In genomic region chr1:12019858-12020509, GRCh38 we compare ENCODE assay signal across 8 cellular contexts. TPM values are rescaled to one million over a fixed set of nuclear protein-coding genes. Genes with fewer than 3 reads are reported as not detected.
DNase-seq lines count a peak whose midpoint lies in the region; ATAC-seq and TF ChIP-seq lines count a peak whose summit lies in the region.

No MANE protein-coding gene starts in this region.

- peak overlapping the region; percentile 17 for H3K27ac ChIP-seq in CD4-positive, alpha-beta T cell (ENCODE audit: low read depth, low read length)
- peak overlapping the region; percentile 22; the same call in 1 of the 2 replicates for H3K27ac ChIP-seq in KMS-11
- peak overlapping the region in 4 of 5 donors; percentile 50 to 85 (median 61) for H3K27ac ChIP-seq in adrenal gland

- no peaks in the 10 kb centered on the region for H3K27me3 Mint-ChIP-seq in CD4-positive, alpha-beta T cell
- H3K27me3 Mint-ChIP-seq in stimulated activated naive CD8-positive, alpha-beta T cell treated with anti-CD3 and anti-CD28 coated beads, Interleukin-15, amount 100 ng/mL, for 72 hours: no peaks in the 10 kb centered on the region

- TF ChIP-seq CTCF in CD4-positive, alpha-beta T cell (IDR thresholded peaks at IDR 0.05): no peak
- TF ChIP-seq CTCF in KMS-11 (conservative IDR thresholded peaks at IDR 0.05; ENCODE audit: low read depth, low read length): no peak
- no peak for TF ChIP-seq CTCF in adrenal gland (IDR thresholded peaks at IDR 0.05)

- peak overlapping the region; percentile 77 for H3K27ac Mint-ChIP-seq in CD4-positive, alpha-beta T cell
- H3K27ac Mint-ChIP-seq in stimulated activated naive CD8-positive, alpha-beta T cell treated with anti-CD3 and anti-CD28 coated beads, Interleukin-15, amount 100 ng/mL, for 72 hours: peak overlapping the region; percentile 25 to 95

- ATAC-seq in CD4-positive, alpha-beta T cell (ENCODE audit: poor library complexity): no peak
- peak; percentile 6 for ATAC-seq in stimulated activated naive CD8-positive, alpha-beta T cell treated with anti-CD3 and anti-CD28 coated beads, Interleukin-15, amount 100 ng/mL, for 72 hours

- POLR2A ChIA-PET in CD4-positive, alpha-beta T cell (lab: Charles Lee): interaction anchor here (0.5 to 3.3 kb wide), 6 partner anchors 37 to 158 kb away, joined by 3 to 55 read pairs (median 5); partner anchors contain the start of genes MFN2 and TNFRSF8

- H3K9me3 ChIP-seq in CD4-positive, alpha-beta T cell (ENCODE audit: control insufficient read depth, low read length): no peaks in the 10 kb centered on the region
- H3K9me3 ChIP-seq in adrenal gland (replicated peaks in 1 of 3): no peaks in the 10 kb centered on the region
- H3K9me3 ChIP-seq in iPS-18c (ENCODE audit: control insufficient read depth, insufficient read depth, low read length): no peaks in the 10 kb centered on the region

- no peak for DNase-seq in CD4-positive, alpha-beta T cell
- DNase-seq in adrenal gland (peak in 2 of 7 donors; percentile 29 to 39), activated gamma-delta T cell (lab: John Stamatoyannopoulos, UW) (no peak), OCI-M2 (lab: John Stamatoyannopoulos, UW; ENCODE audit: unreplicated experiment) (no peak), COLO829 (ENCODE audit: low spot score) (no peak)
- no peak for DNase-seq in stimulated activated naive CD8-positive, alpha-beta T cell treated with anti-CD3 and anti-CD28 coated beads, Interleukin-15, amount 100 ng/mL, for 72 hours

- no peaks in the 10 kb centered on the region for H4K20me1 ChIP-seq in KMS-11 (ENCODE audit: insufficient read depth)

- 8 to 34% (median 11%) methylated on average over 2 to 12 of the region's 12 CpGs for WGBS in adrenal gland, 4 donors

- H3K4me2 ChIP-seq in KMS-11: peak overlapping the region; percentile 88

- TF ChIP-seq POLR2A in adrenal gland (IDR thresholded peaks at IDR 0.05): no peak

- peak overlapping the region; percentile 51; the same call in 1 of the 2 replicates for H3K9ac ChIP-seq in KMS-11

- no peaks in the 10 kb centered on the region for H3K36me3 ChIP-seq in KMS-11 (ENCODE audit: insufficient read depth)
- peaks cover 0 to 10% of the 10 kb centered on the region in 2 donors for H3K36me3 ChIP-seq in adrenal gland (replicated peaks in 1 of 2)

- H3K4me3 Mint-ChIP-seq in CD4-positive, alpha-beta T cell: peak overlapping the region; percentile 87
- H3K4me3 Mint-ChIP-seq in stimulated activated naive CD8-positive, alpha-beta T cell treated with anti-CD3 and anti-CD28 coated beads, Interleukin-15, amount 100 ng/mL, for 72 hours: peak overlapping the region; percentile 85 to 89

- peak overlapping the region; percentile 54 for H2AFZ ChIP-seq in KMS-11 (ENCODE audit: low read depth)

- H3K27me3 ChIP-seq in CD4-positive, alpha-beta T cell (ENCODE audit: control insufficient read depth, insufficient read depth, low read length): no peaks in the 10 kb centered on the region
- H3K27me3 ChIP-seq in KMS-11 (ENCODE audit: insufficient read depth, low read depth): no peaks in the 10 kb centered on the region
- no peaks in the 10 kb centered on the region for H3K27me3 ChIP-seq in adrenal gland

- peak overlapping the region; percentile 67 for H3K4me3 ChIP-seq in KMS-11 (IDR thresholded peaks at IDR 0.05; ENCODE audit: insufficient read depth, low read depth, low read length)
- peak overlapping the region; percentile 32 to 86 (median 82) for H3K4me3 ChIP-seq in adrenal gland
- H3K4me3 ChIP-seq in iPS-18c (ENCODE audit: insufficient read depth, low read depth, low read length): peak overlapping the region; percentile 93

- peaks cover 11% of the 10 kb centered on the region; the same call in 1 of the 2 replicates for H3K79me2 ChIP-seq in KMS-11 (ENCODE audit: insufficient read depth, low read depth)

- H3K9me3 Mint-ChIP-seq in CD4-positive, alpha-beta T cell: no peaks in the 10 kb centered on the region
- H3K9me3 Mint-ChIP-seq in stimulated activated naive CD8-positive, alpha-beta T cell treated with anti-CD3 and anti-CD28 coated beads, Interleukin-15, amount 100 ng/mL, for 72 hours: no peaks in the 10 kb centered on the region

- intact Hi-C loops in CD4-positive, alpha-beta T cell (cut with DNase I, micrococcal nuclease): loop anchor here (1.0 to 2.0 kb wide), 2 partner anchors 40 to 111 kb away; partner anchors contain the start of gene MFN2 (in 2 of the 2)
- intact Hi-C loops in adrenal gland (cut with DNase I): no loop called here

- peaks cover 12% of the 10 kb centered on the region for H3K4me1 Mint-ChIP-seq in CD4-positive, alpha-beta T cell (ENCODE audit: low read depth)
- H3K4me1 Mint-ChIP-seq in stimulated activated naive CD8-positive, alpha-beta T cell treated with anti-CD3 and anti-CD28 coated beads, Interleukin-15, amount 100 ng/mL, for 72 hours: peaks cover 26% of the 10 kb centered on the region

- peaks cover 15% of the 10 kb centered on the region for H3K36me3 Mint-ChIP-seq in CD4-positive, alpha-beta T cell (ENCODE audit: low read depth)

- H3K4me1 ChIP-seq in KMS-11 (ENCODE audit: low read depth, poor library complexity, severe bottlenecking) (peaks cover 6% of the 10 kb centered on the region), adrenal gland (replicated peaks in 1 of 2) (peaks cover 0 to 7% of the 10 kb centered on the region in 2 donors)

- CTCF ChIA-PET in CD4-positive, alpha-beta T cell (lab: Charles Lee): no interaction called here

RNA-seq across cellular contexts. Expression of gene MIIP, which starts 0.7 kb away (rescaled TPM):
- total RNA-seq in CD4-positive, alpha-beta T cell: 10 to 100 TPM; 21.8 to 23.1 TPM
- 10 to 100 TPM; 15.1 to 60.7 (median 26.6) TPM for total RNA-seq in adrenal gland
- polyA plus RNA-seq in adrenal gland: 10 to 100 TPM in 2 of 3 donors, 1 to 10 TPM in 1; 5.0 to 71.1 (median 43.7) TPM

RNA-seq across cellular contexts. Expression of gene MFN2, which starts 39.7 kb away (rescaled TPM):
- 10 to 100 TPM; 33.0 to 38.1 TPM for total RNA-seq in CD4-positive, alpha-beta T cell
- total RNA-seq in adrenal gland: 100 to 1,000 TPM in 1 of 8 donors, 10 to 100 TPM in 7; 43.7 to 103 (median 63.8) TPM
- polyA plus RNA-seq in adrenal gland: 10 to 100 TPM; 26.6 to 70.5 (median 27.0) TPM

RNA-seq across cellular contexts. Expression of gene TNFRSF8, which starts 43.1 kb away (rescaled TPM):
- total RNA-seq in CD4-positive, alpha-beta T cell: under 1 TPM in 1 of 2 experiments, not detected in 1; 0.14 TPM
- under 1 TPM; 0.28 to 0.61 (median 0.44) TPM for total RNA-seq in adrenal gland
- under 1 TPM in 2 of 3 donors, not detected in 1; 0.40 to 0.54 TPM for polyA plus RNA-seq in adrenal gland

Comparison
In these comparisons a context has a peak if more than half of its experiments do, and no peak if none do; other contexts are left out.
1. intact Hi-C loops: an anchor here in CD4-positive, alpha-beta T cell (1.0 to 2.0 kb wide); none called in adrenal gland.